ENCODE assay signal across 8 cellular contexts in genomic region chr2:33457588-33458247, GRCh38. TPM values are rescaled to one million over a fixed set of nuclear protein-coding genes. Genes with fewer than 3 reads are reported as not detected.
DNase-seq lines count a peak whose midpoint lies in the region; ATAC-seq and TF ChIP-seq lines count a peak whose summit lies in the region.

No MANE protein-coding gene starts in this region.

- no peak for TF ChIP-seq CTCF in chondrocyte (IDR thresholded peaks at IDR 0.05)
- TF ChIP-seq CTCF in upper lobe of right lung (IDR thresholded peaks at IDR 0.05) = no peak

- H3K9me3 ChIP-seq in upper lobe of right lung = no peaks in the 10 kb centered on the region

- peaks cover 2% of the 10 kb centered on the region for H3K36me3 Mint-ChIP-seq in chondrocyte (ENCODE audit: low read depth)
- H3K36me3 Mint-ChIP-seq in activated T-cell treated with anti-CD3 and anti-CD28 coated beads, Interleukin-2, amount 50 U/mL, for 4 hours (ENCODE audit: insufficient read depth) = peaks cover 2% of the 10 kb centered on the region

- H3K27ac Mint-ChIP-seq in chondrocyte (ENCODE audit: unreplicated experiment) = peak overlapping the region; percentile 54

- H3K27ac ChIP-seq in upper lobe of right lung = no peak overlapping the region

- DNase-seq in SKM-1 treated with dmso at 0.1 percent for 144 hours (lab: John Stamatoyannopoulos, UW; ENCODE audit: unreplicated experiment) (peak; percentile 65), SKM-1 (lab: John Stamatoyannopoulos, UW; ENCODE audit: unreplicated experiment) (no peak), chondrocyte (ENCODE audit: low spot score) (no peak), upper lobe of right lung (no peak), NCI-H774 (lab: John Stamatoyannopoulos, UW) (no peak)
- DNase-seq in activated T-cell treated with anti-CD3 and anti-CD28 coated beads, Interleukin-2, amount 50 U/mL, for 4 hours = no peak

- no peaks in the 10 kb centered on the region for H3K27me3 Mint-ChIP-seq in chondrocyte (ENCODE audit: low read depth)
- H3K27me3 Mint-ChIP-seq in activated T-cell treated with anti-CD3 and anti-CD28 coated beads, Interleukin-2, amount 50 U/mL, for 4 hours (ENCODE audit: low read depth) = no peaks in the 10 kb centered on the region

- H3K9me3 Mint-ChIP-seq in chondrocyte (ENCODE audit: low read depth) = peaks cover 13% of the 10 kb centered on the region
- peaks cover 10% of the 10 kb centered on the region for H3K9me3 Mint-ChIP-seq in activated T-cell treated with anti-CD3 and anti-CD28 coated beads, Interleukin-2, amount 50 U/mL, for 4 hours

- peaks cover 6% of the 10 kb centered on the region for H3K4me1 ChIP-seq in upper lobe of right lung

- intact Hi-C loops in upper lobe of right lung (cut with DNase I) = no loop called here

- peaks cover 24% of the 10 kb centered on the region for H3K4me1 Mint-ChIP-seq in chondrocyte (ENCODE audit: low read depth)
- H3K4me1 Mint-ChIP-seq in activated T-cell treated with anti-CD3 and anti-CD28 coated beads, Interleukin-2, amount 50 U/mL, for 4 hours (ENCODE audit: low read depth) = no peaks in the 10 kb centered on the region

- no peak overlapping the region for H3K4me3 ChIP-seq in upper lobe of right lung

- no peaks in the 10 kb centered on the region for H3K27me3 ChIP-seq in upper lobe of right lung

- H3K4me3 Mint-ChIP-seq in chondrocyte (ENCODE audit: unreplicated experiment) = no peak overlapping the region
- H3K4me3 Mint-ChIP-seq in activated T-cell treated with anti-CD3 and anti-CD28 coated beads, Interleukin-2, amount 50 U/mL, for 4 hours = no peak overlapping the region

- H3K36me3 ChIP-seq in upper lobe of right lung = no peaks in the 10 kb centered on the region

- ATAC-seq in HG03521 (IDR thresholded peaks at IDR 0.05; ENCODE audit: unreplicated experiment) = peak; percentile 72
- peak; percentile 81 for ATAC-seq in upper lobe of right lung
- no peak for ATAC-seq in activated T-cell treated with anti-CD3 and anti-CD28 coated beads, Interleukin-2, amount 50 U/mL, for 4 hours
- ATAC-seq in HG02973 (IDR thresholded peaks at IDR 0.05; ENCODE audit: unreplicated experiment) = no peak

RNA-seq across cellular contexts. Expression of gene RASGRP3, which starts 18.7 kb away (rescaled TPM):
- 3.0 to 3.7 TPM (median 3.0 TPM) in 3 replicates for total RNA-seq in chondrocyte
- 13.6 TPM for total RNA-seq in upper lobe of right lung
- total RNA-seq in activated T-cell treated with anti-CD3 and anti-CD28 coated beads, Interleukin-2, amount 50 U/mL, for 4 hours = 1 to 10 TPM; 2.4 to 4.1 (median 2.8) TPM

Comparison
In these comparisons a context has a peak if more than half of its experiments do, and no peak if none do; other contexts are left out.
1. ATAC-seq: peak in HG03521 (single experiment) and upper lobe of right lung (single experiment); none in activated T-cell treated with anti-CD3 and anti-CD28 coated beads, Interleukin-2, amount 50 U/mL, for 4 hours (0 of 2) and HG02973 (single experiment).